Comparison of ENCODE assay signal across 29 cellular contexts in the genomic region with DNA sequence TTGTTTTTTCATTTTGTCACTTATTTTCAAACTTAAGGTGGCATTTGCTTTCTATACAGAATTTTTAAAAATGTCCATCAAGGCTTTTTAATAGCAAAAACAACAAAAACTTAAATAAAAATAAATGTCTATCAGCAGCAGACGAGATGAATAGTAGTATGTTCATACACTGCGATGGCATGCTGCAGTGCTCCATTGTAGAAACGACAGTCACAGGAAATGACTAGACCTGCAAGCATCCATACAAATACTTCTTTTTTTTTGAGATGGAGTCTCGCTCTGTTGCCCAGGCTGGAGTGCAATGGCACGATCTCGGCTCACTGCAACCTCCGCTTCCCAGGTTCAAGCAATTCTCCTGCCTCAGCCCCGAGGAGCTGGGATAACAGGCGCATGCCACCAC. TPM values are rescaled to one million over a fixed set of nuclear protein-coding genes. Genes with fewer than 3 reads are reported as not detected.
A peak's percentile ranks its signal among the peaks of the same experiment; 100 is the strongest.
DNase-seq lines count a peak whose midpoint lies in the region; ATAC-seq and TF ChIP-seq lines count a peak whose summit lies in the region.
"Had no signal": no experiment of that assay in that cellular context is flagged by ENCODE, and none has a peak within 500 bp of the region (broad histone marks: within the 10 kb centered on the region; RNA-seq: fewer than 3 reads in every experiment).

No MANE protein-coding gene starts in this region.

- no peak overlapping the region for H3K4me3 Mint-ChIP-seq in WTC11
- H3K4me3 Mint-ChIP-seq: memory B cell had no signal

- H3K4me1 Mint-ChIP-seq in WTC11 = peaks cover 41% of the 10 kb centered on the region
- H3K4me1 Mint-ChIP-seq: memory B cell had no signal

- no peak for TF ChIP-seq CTCF in WTC11 (IDR thresholded peaks at IDR 0.05)
- TF ChIP-seq CTCF in kidney epithelial cell (IDR thresholded peaks at IDR 0.05; ENCODE audit: insufficient read depth, low read length, poor library complexity, severe bottlenecking) = no peak

- H3K9me3 Mint-ChIP-seq in WTC11 = no peaks in the 10 kb centered on the region
- H3K9me3 Mint-ChIP-seq in activated naive CD4-positive, alpha-beta T cell treated with anti-CD3 and anti-CD28 coated beads, Interleukin-2, amount 50 U/mL, for 72 hours = no peaks in the 10 kb centered on the region
- H3K9me3 Mint-ChIP-seq: memory B cell had no signal

- no peak for ATAC-seq in WTC11
- ATAC-seq in activated naive CD4-positive, alpha-beta T cell treated with anti-CD3 and anti-CD28 coated beads, Interleukin-2, amount 50 U/mL, for 72 hours = no peak
- ATAC-seq: left lobe of liver had no signal

- H3K27me3 ChIP-seq in kidney epithelial cell (ENCODE audit: control insufficient read depth, insufficient read depth, low read length) = no peaks in the 10 kb centered on the region
- H3K27me3 ChIP-seq: BLaER1, dorsolateral prefrontal cortex, Peyer's patch, right lobe of liver had no signal

- H3K27me3 Mint-ChIP-seq in WTC11 (ENCODE audit: low read depth) = no peaks in the 10 kb centered on the region

- POLR2A ChIA-PET in WTC11 (lab: Charles Lee) = no interaction called here

- H3K27ac Mint-ChIP-seq in WTC11 = no peak overlapping the region
- peak overlapping the region in 1 of 2 donors; percentile 84 for H3K27ac Mint-ChIP-seq in activated naive CD4-positive, alpha-beta T cell treated with anti-CD3 and anti-CD28 coated beads, Interleukin-2, amount 50 U/mL, for 72 hours
- H3K27ac Mint-ChIP-seq: memory B cell had no signal

- CTCF ChIA-PET in WTC11 (lab: Charles Lee) = no interaction called here

- DNase-seq in Daoy (ENCODE audit: low read depth) = peak; percentile 69
- DNase-seq in WTC11 (ENCODE audit: low spot score) = no peak
- DNase-seq in kidney epithelial cell (ENCODE audit: low read depth) = peak; percentile 21
- peak; percentile 38 for DNase-seq in renal cortical epithelial cell (ENCODE audit: low read depth)
- DNase-seq in activated naive CD4-positive, alpha-beta T cell treated with anti-CD3 and anti-CD28 coated beads, Interleukin-2, amount 50 U/mL, for 72 hours (ENCODE audit: low spot score in 2 of 2) = no peak
- DNase-seq in pons (ENCODE audit: low spot score) = no peak
- DNase-seq in foreskin melanocyte = no peak
- DNase-seq: activated gamma-delta T cell treated with Interleukin-2 at 50 U/mL for 16 hours; activated T-cell treated with anti-CD3 and anti-CD28 coated beads for 4 hours; cerebellar nuclear complex; dorsolateral prefrontal cortex; GF-D8; GM23248; hippocampal formation; Karpas-422; NCI-H1436 treated with DMSO at 0.1 percent for 48 hours; NCI-H2081 treated with DMSO at 0.1 percent for 48 hours; NCI-H446; NCI-H748 treated with DMSO at 0.1 percent for 48 hours; Peyer's patch; stimulated activated CD4-positive, alpha-beta T cell treated with anti-CD3 and anti-CD28 coated beads, Interleukin-12 subunit alpha, Interleukin-12 subunit beta, amount 100 ng/mL, for 4 hours; stimulated activated CD4-positive, alpha-beta T cell treated with anti-CD3 and anti-CD28 coated beads, Interleukin-4, amount 100 ng/mL, for 1 hour; SW 1271 had no signal

- no peak overlapping the region for H3K4me3 ChIP-seq in kidney epithelial cell (ENCODE audit: low read depth, low read length)
- H3K4me3 ChIP-seq: BLaER1, GM23248, Peyer's patch, right lobe of liver, tibial artery had no signal

- H3K36me3 ChIP-seq in kidney epithelial cell (ENCODE audit: control insufficient read depth, insufficient read depth, low read length) = no peaks in the 10 kb centered on the region
- H3K36me3 ChIP-seq: BLaER1, Peyer's patch, right lobe of liver, tibial artery had no signal

- no peaks in the 10 kb centered on the region for H3K36me3 Mint-ChIP-seq in WTC11
- H3K36me3 Mint-ChIP-seq in activated naive CD4-positive, alpha-beta T cell treated with anti-CD3 and anti-CD28 coated beads, Interleukin-2, amount 50 U/mL, for 72 hours = no peaks in the 10 kb centered on the region
- H3K36me3 Mint-ChIP-seq: memory B cell had no signal

TF ChIP-seq in WTC11, 78 proteins besides CTCF, POLR2A, EP300 and RAD21:
- TF ChIP-seq ZNF121 (CRISPR knock-in tag; IDR thresholded peaks at IDR 0.05) (peak; percentile 31; the same call in 1 of the 2 replicates), ZNF416 (CRISPR knock-in tag; IDR thresholded peaks at IDR 0.05) (no peak), FOXJ3 (CRISPR knock-in tag; IDR thresholded peaks at IDR 0.05; ENCODE audit: borderline replicate concordance) (no peak)
- TF ChIP-seq, protein P1, sequence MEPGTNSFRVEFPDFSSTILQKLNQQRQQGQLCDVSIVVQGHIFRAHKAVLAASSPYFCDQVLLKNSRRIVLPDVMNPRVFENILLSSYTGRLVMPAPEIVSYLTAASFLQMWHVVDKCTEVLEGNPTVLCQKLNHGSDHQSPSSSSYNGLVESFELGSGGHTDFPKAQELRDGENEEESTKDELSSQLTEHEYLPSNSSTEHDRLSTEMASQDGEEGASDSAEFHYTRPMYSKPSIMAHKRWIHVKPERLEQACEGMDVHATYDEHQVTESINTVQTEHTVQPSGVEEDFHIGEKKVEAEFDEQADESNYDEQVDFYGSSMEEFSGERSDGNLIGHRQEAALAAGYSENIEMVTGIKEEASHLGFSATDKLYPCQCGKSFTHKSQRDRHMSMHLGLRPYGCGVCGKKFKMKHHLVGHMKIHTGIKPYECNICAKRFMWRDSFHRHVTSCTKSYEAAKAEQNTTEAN (CRISPR knock-in tag; IDR thresholded peaks at IDR 0.05) = no peak

RNA-seq across cellular contexts. Expression of a gene that starts 41.4 kb away (rescaled TPM):
- 21.7 and 27.1 TPM in 2 replicates for total RNA-seq in Daoy (2014; rRNA removed; shearing (Covaris generic))
- total RNA-seq in WTC11 (2021) = 15.0 to 19.8 TPM (median 18.7 TPM) in 3 replicates
- total RNA-seq in kidney epithelial cell = 0.17 and 0.21 TPM in 2 replicates
- total RNA-seq in renal cortical epithelial cell = 0.40 TPM in 1 of 2 replicates, not detected in the other
- total RNA-seq in activated naive CD4-positive, alpha-beta T cell treated with anti-CD3 and anti-CD28 coated beads, Interleukin-2, amount 50 U/mL, for 72 hours = under 1 TPM; 0.14 to 0.20 TPM
- total RNA-seq: fibroblast of lung, GM23248 had no signal

Comparison
In these comparisons a context has a peak if more than half of its experiments do, and no peak if none do; other contexts are left out.
1. DNase-seq: peak in Daoy (single experiment), kidney epithelial cell (single experiment) and renal cortical epithelial cell (single experiment); none in WTC11 (single experiment), activated naive CD4-positive, alpha-beta T cell treated with anti-CD3 and anti-CD28 coated beads, Interleukin-2, amount 50 U/mL, for 72 hours (0 of 2), pons (single experiment) and foreskin melanocyte (single experiment).
2. RNA of a gene that starts 41.4 kb away (total RNA-seq): 21.7 to 27.1 TPM in Daoy and 15.0 to 19.8 TPM in WTC11; 0.40 TPM in renal cortical epithelial cell, 0.14 to 0.20 TPM in activated naive CD4-positive, alpha-beta T cell treated with anti-CD3 and anti-CD28 coated beads, Interleukin-2, amount 50 U/mL, for 72 hours and 0.17 to 0.21 TPM in kidney epithelial cell; every median in the first group is over 10 times any median in the second.